8 cellular contexts compared by ENCODE assay signal in genomic region chr17:77429985-77430752, GRCh38.
A peak's percentile ranks its signal among the peaks of the same experiment; 100 is the strongest.
DNase-seq lines count a peak whose midpoint lies in the region; ATAC-seq, FAIRE-seq and TF ChIP-seq lines count a peak whose summit lies in the region.

No MANE protein-coding gene starts in this region.

- DNase-seq in activated gamma-delta T cell treated with Interleukin-2 at 50 U/mL for 16 hours (peak; percentile 83), activated gamma-delta T cell (lab: John Stamatoyannopoulos, UW) (no peak), NCI-H524 (lab: John Stamatoyannopoulos, UW) (peak; percentile 88), endothelial cell of umbilical vein (ENCODE audit: low read depth, low spot score) (peak; percentile 92), mucosa of gallbladder (ENCODE audit: low spot score) (peak; percentile 92)
- DNase-seq in activated CD8-positive, alpha-beta memory T cell treated with anti-CD3 and anti-CD28 coated beads, Interleukin-2, amount 50 U/mL, for 4 hours = peak; percentile 89
- DNase-seq in stimulated activated CD8-positive, alpha-beta memory T cell treated with anti-CD3 and anti-CD28 coated beads, Interleukin-4, amount 100 ng/mL, for 4 hours (ENCODE audit: low read depth in 2 of 2, low spot score in 1 of 2) = peak; percentile 63 to 85

- CTCF ChIA-PET in endothelial cell of umbilical vein (lab: Charles Lee) = interaction anchor here (0.6 to 9.9 kb wide), 45 partner anchors 9 to 584 kb away, joined by 3 to 128 read pairs (median 6); no protein-coding TSS in a partner anchor

- peak overlapping the region; percentile 8 for H2AFZ ChIP-seq in endothelial cell of umbilical vein (ENCODE audit: low read depth, low read length)

- dilution Hi-C loops in endothelial cell of umbilical vein (cut with MboI; ENCODE audit: extremely low pct_ligation_motif_present, low sequenced_read_pairs) = no loop called here

- peak overlapping the region; percentile 0 for H3K4me2 ChIP-seq in endothelial cell of umbilical vein (ENCODE audit: insufficient read depth, low read length)

- peaks cover 24% of the 10 kb centered on the region for H3K4me1 ChIP-seq in endothelial cell of umbilical vein (ENCODE audit: control insufficient read depth, extremely low read depth, insufficient read depth, low read length)

- ATAC-seq in HG02623 (IDR thresholded peaks at IDR 0.05; ENCODE audit: unreplicated experiment) = no peak

- H3K36me3 ChIP-seq in endothelial cell of umbilical vein (ENCODE audit: control insufficient read depth in 2 of 2, extremely low read depth in 1 of 2, insufficient read depth in 2 of 2, low read length in 2 of 2) = no peaks in the 10 kb centered on the region

- peak overlapping the region; percentile 16 for H3K9ac ChIP-seq in endothelial cell of umbilical vein (replicated peaks; ENCODE audit: extremely low read depth, insufficient read depth, low read length)

- no peaks in the 10 kb centered on the region for H4K20me1 ChIP-seq in endothelial cell of umbilical vein (replicated peaks; ENCODE audit: control insufficient read depth, extremely low read depth, insufficient read depth, low read length)

- peak; percentile 96 for FAIRE-seq in endothelial cell of umbilical vein (lab: Jason Lieb, UNC)

- H3K27ac ChIP-seq in endothelial cell of umbilical vein (ENCODE audit: insufficient read depth, low read depth, low read length) = peak overlapping the region; percentile 31

- intact Hi-C loops in endothelial cell of umbilical vein (cut with micrococcal nuclease) = loop anchor here (1.0 to 2.0 kb wide), 4 partner anchors 21 to 99 kb away; no protein-coding TSS in a partner anchor

- H3K79me2 ChIP-seq in endothelial cell of umbilical vein (ENCODE audit: control insufficient read depth, insufficient read depth, low read length) = no peaks in the 10 kb centered on the region

- BruUV-seq in endothelial cell of umbilical vein (replicated peaks; lab: Mats Ljungman, UMichigan) = no TSS peak

- H3K9me3 ChIP-seq in endothelial cell of umbilical vein (replicated peaks; ENCODE audit: control insufficient read depth, insufficient read depth, low read length) = no peaks in the 10 kb centered on the region

- H3K9me1 ChIP-seq in endothelial cell of umbilical vein (replicated peaks; ENCODE audit: control insufficient read depth, extremely low read depth, insufficient read depth, low read length) = no peaks in the 10 kb centered on the region

- POLR2A ChIA-PET in endothelial cell of umbilical vein (lab: Charles Lee) = interaction anchor here (0.6 to 2.2 kb wide), 3 partner anchors 9 to 40 kb away, joined by 3 to 8 read pairs (median 3); no protein-coding TSS in a partner anchor

- H3K4me3 ChIP-seq in endothelial cell of umbilical vein (replicated peaks in 1 of 3; ENCODE audit: insufficient read depth in 1 of 3, low read depth in 1 of 3, low read length in 3 of 3) = no peak overlapping the region

- TF ChIP-seq POLR2A in endothelial cell of umbilical vein (IDR thresholded peaks at IDR 0.05; ENCODE audit: low read depth, low read length) = peak; percentile 9

- TF ChIP-seq CTCF in endothelial cell of umbilical vein (IDR thresholded peaks at IDR 0.05; ENCODE audit: extremely low read depth in 1 of 2, insufficient read depth in 1 of 2, low read depth in 1 of 2, low read length in 2 of 2) = peak; percentile 81 to 85

- no peaks in the 10 kb centered on the region for H3K27me3 ChIP-seq in endothelial cell of umbilical vein (ENCODE audit: control insufficient read depth in 2 of 2, insufficient read depth in 2 of 2, low read length in 2 of 2)

TF ChIP-seq in endothelial cell of umbilical vein, 7 proteins besides CTCF, POLR2A, EP300 and RAD21:
- peak; percentile 11 for TF ChIP-seq MAX (IDR thresholded peaks at IDR 0.05; ENCODE audit: insufficient read depth, insufficient read length)
- peak; percentile 39 for TF ChIP-seq JUN (IDR thresholded peaks at IDR 0.05; ENCODE audit: borderline replicate concordance, insufficient read depth, insufficient read length, low read depth)
- TF ChIP-seq GATA2 (IDR thresholded peaks at IDR 0.05; ENCODE audit: insufficient read depth, insufficient read length, low read depth, low read length) = no peak
- peak; percentile 72 for TF ChIP-seq POLR2AphosphoS5 (IDR thresholded peaks at IDR 0.05; ENCODE audit: insufficient read depth, low read depth, low read length)
- TF ChIP-seq FOS (IDR thresholded peaks at IDR 0.05; ENCODE audit: borderline replicate concordance, insufficient read depth, low read length) = no peak
